ENCODE assay signal across 13 cellular contexts in the genomic region with DNA sequence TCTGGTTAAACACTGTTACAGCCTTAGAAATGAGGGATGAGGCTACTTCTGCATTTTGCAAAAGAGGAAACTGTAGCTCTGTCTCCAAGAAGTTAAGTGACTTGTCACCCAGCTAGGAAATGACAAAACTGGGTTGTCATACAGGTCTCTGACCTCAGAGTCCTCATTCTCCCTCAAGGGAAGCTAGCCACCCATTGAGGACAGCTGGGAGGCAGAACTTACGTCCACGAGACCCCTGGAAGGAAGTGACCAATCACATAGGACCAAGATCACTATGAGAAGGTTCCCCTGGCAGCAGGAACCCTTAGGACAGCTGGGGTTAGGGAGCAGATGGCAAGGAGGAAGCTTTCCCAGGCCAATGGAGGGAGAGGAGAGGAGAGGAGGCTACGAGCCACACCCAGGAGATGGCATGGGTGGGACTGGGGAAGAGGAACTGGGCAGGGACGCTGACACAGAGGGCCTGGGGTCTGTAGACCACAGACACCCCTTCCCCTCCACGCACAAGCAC. TPM values are rescaled to one million over a fixed set of nuclear protein-coding genes. Genes with fewer than 3 reads are reported as not detected.
DNase-seq lines count a peak whose midpoint lies in the region; ATAC-seq and TF ChIP-seq lines count a peak whose summit lies in the region.
"Had no signal": no experiment of that assay in that cellular context is flagged by ENCODE, and none has a peak within 500 bp of the region (broad histone marks: within the 10 kb centered on the region; RNA-seq: fewer than 3 reads in every experiment).

No MANE protein-coding gene starts in this region.

- H3K9me3 Mint-ChIP-seq in CD14-positive monocyte (peaks cover 0 to 5% (median 0%) of the 10 kb centered on the region in 7 donors), endodermal cell (no peaks in the 10 kb centered on the region)
- H3K9me3 Mint-ChIP-seq: brain; T-helper 2 cell treated with Interferon-gamma antibody and Interleukin-4, amounts not matched to agents 5 μg/mL and 100 μg/mL, for 36 hours had no signal

- H3K36me3 ChIP-seq in BE2C (peaks cover 81% of the 10 kb centered on the region), endodermal cell (ENCODE audit: control insufficient read depth, insufficient read depth, low read length) (peaks cover 78% of the 10 kb centered on the region)

- H3K36me3 Mint-ChIP-seq in CD14-positive monocyte (peaks cover 70 to 80% of the 10 kb centered on the region in 2 donors), T-helper 17 cell (ENCODE audit: low read depth) (peaks cover 7% of the 10 kb centered on the region), endodermal cell (ENCODE audit: low read depth) (peaks cover 64% of the 10 kb centered on the region)

- TF ChIP-seq CTCF in CD14-positive monocyte (IDR thresholded peaks at IDR 0.05) (no peak), BE2C (IDR thresholded peaks at IDR 0.05; ENCODE audit: low read depth, low read length) (no peak), endodermal cell (conservative IDR thresholded peaks at IDR 0.05) (no peak)

- ATAC-seq in T-helper 17 cell (peak; percentile 56), left ventricle myocardium superior (peak; percentile 80), GM21737 (IDR thresholded peaks at IDR 0.05; ENCODE audit: unreplicated experiment) (no peak)

- H3K27ac ChIP-seq in endodermal cell (ENCODE audit: low read depth, low read length), result no peak overlapping the region
- H3K27ac ChIP-seq: prostate gland, vagina had no signal

- 79 to 93% methylated on average over 2 to 5 of the region's 5 CpGs for WGBS in endodermal cell (ENCODE audit: insufficient coverage in 1 of 2, insufficient read length in 1 of 2), 2 experiments

- H3K27me3 Mint-ChIP-seq in CD14-positive monocyte (ENCODE audit: low read depth in 3 of 3) (no peaks in the 10 kb centered on the region), T-helper 17 cell (no peaks in the 10 kb centered on the region), endodermal cell (ENCODE audit: insufficient read depth) (no peaks in the 10 kb centered on the region)
- H3K27me3 Mint-ChIP-seq: brain had no signal

- H3K4me1 Mint-ChIP-seq in CD14-positive monocyte (peaks cover 40% of the 10 kb centered on the region), T-helper 17 cell (peaks cover 4% of the 10 kb centered on the region), endodermal cell (peaks cover 15% of the 10 kb centered on the region)
- H3K4me1 Mint-ChIP-seq: brain had no signal

- DNase-seq in CD14-positive monocyte (ENCODE audit: low spot score), result peak; percentile 94
- DNase-seq in T-helper 17 cell, result no peak
- DNase-seq in left ventricle myocardium superior, result peak; percentile 51
- peak; percentile 86 for DNase-seq in posterior vena cava (ENCODE audit: low spot score)
- no peak for DNase-seq in BE2C
- no peak for DNase-seq in GM19238 (ENCODE audit: insufficient read length, low spot score)
- no peak for DNase-seq in endodermal cell
- DNase-seq: NCI-H1417 treated with DMSO at 0.1 percent for 48 hours had no signal

- H3K4me3 Mint-ChIP-seq in CD14-positive monocyte (peak overlapping the region; percentile 28 to 86), T-helper 17 cell (no peak overlapping the region), endodermal cell (no peak overlapping the region)
- H3K4me3 Mint-ChIP-seq: brain; T-helper 2 cell treated with Interferon-gamma antibody and Interleukin-4, amounts not matched to agents 5 μg/mL and 100 μg/mL, for 36 hours had no signal

- peak overlapping the region; percentile 100 for H3K27ac Mint-ChIP-seq in CD14-positive monocyte
- H3K27ac Mint-ChIP-seq in T-helper 17 cell, result peak overlapping the region; percentile 89
- H3K27ac Mint-ChIP-seq in endodermal cell, result no peak overlapping the region
- H3K27ac Mint-ChIP-seq: T-helper 2 cell treated with Interferon-gamma antibody and Interleukin-4, amounts not matched to agents 5 μg/mL and 100 μg/mL, for 36 hours had no signal

- no peak overlapping the region for H3K9ac ChIP-seq in endodermal cell (ENCODE audit: extremely low read depth, low read length, poor library complexity, severe bottlenecking)

- H3K9me3 ChIP-seq in T-helper 17 cell (ENCODE audit: control insufficient read depth, low read length, poor library complexity, severe bottlenecking) (no peaks in the 10 kb centered on the region), BE2C (no peaks in the 10 kb centered on the region), endodermal cell (ENCODE audit: control insufficient read depth, low read length) (no peaks in the 10 kb centered on the region)
- H3K9me3 ChIP-seq: prostate gland, vagina had no signal

- intact Hi-C loops in CD14-positive monocyte (cut with micrococcal nuclease), result loop anchor here (5.0 to 10.0 kb wide), 5 partner anchors 40 to 482 kb away; partner anchors contain the start of genes ABAT (in 1 of the 2), LITAFD (in 1 of the 2), PMM2 (in 1 of the 2) and TMEM186 (in 1 of the 2)
- intact Hi-C loops in left ventricle myocardium superior (cut with micrococcal nuclease), result no loop called here
- intact Hi-C loops in posterior vena cava (cut with DNase I), result loop anchor here in 1 of 2 donors (10.0 kb wide), 1 partner anchor 58 kb away; no protein-coding TSS in a partner anchor

- no peak overlapping the region for H3K4me3 ChIP-seq in BE2C (ENCODE audit: low read depth, low read length)
- no peak overlapping the region for H3K4me3 ChIP-seq in endodermal cell (ENCODE audit: low read length)
- H3K4me3 ChIP-seq: prostate gland, vagina had no signal

- H3K27me3 ChIP-seq in BE2C (no peaks in the 10 kb centered on the region), endodermal cell (ENCODE audit: control insufficient read depth, insufficient read depth, low read length, poor library complexity, severe bottlenecking) (no peaks in the 10 kb centered on the region)
- H3K27me3 ChIP-seq: vagina had no signal

- H3K4me1 ChIP-seq in BE2C, result no peaks in the 10 kb centered on the region
- peaks cover 10% of the 10 kb centered on the region for H3K4me1 ChIP-seq in endodermal cell (ENCODE audit: control insufficient read depth, insufficient read depth, low read length)
- H3K4me1 ChIP-seq: prostate gland, vagina had no signal

RNA-seq across cellular contexts. Expression of gene METTL22, which starts 11.2 kb away (rescaled TPM):
- polyA plus RNA-seq in CD14-positive monocyte, result 10 to 100 TPM; 36.0 to 44.0 TPM
- total RNA-seq in T-helper 17 cell (10 to 100 TPM; 23.9 to 30.2 TPM), left ventricle myocardium superior (28.6 TPM), posterior vena cava (10 to 100 TPM; 27.4 to 30.7 TPM), endodermal cell (10 to 100 TPM; 55.1 to 70.5 TPM)
- 41.3 TPM for polyA plus RNA-seq in BE2C (2012; ENCODE audit: insufficient read depth, insufficient read length, low read depth)
- polyA plus RNA-seq in endodermal cell (2013, experiment 1 of 2), result 48.4 TPM
- 40.6 TPM for polyA plus RNA-seq in endodermal cell (2013, experiment 2 of 2)

RNA-seq across cellular contexts. Expression of gene ABAT, which starts 41.7 kb away (rescaled TPM):
- polyA plus RNA-seq in CD14-positive monocyte, result 1 to 10 TPM; 4.9 to 8.7 TPM
- total RNA-seq in T-helper 17 cell, result 1 to 10 TPM; 8.7 to 9.5 TPM
- 2.6 TPM for total RNA-seq in left ventricle myocardium superior
- 1 to 10 TPM; 2.2 to 4.4 TPM for total RNA-seq in posterior vena cava
- polyA plus RNA-seq in BE2C (2012; ENCODE audit: insufficient read depth, insufficient read length, low read depth), result 20.4 TPM
- 10 to 100 TPM in 1 of 2 donors, 1 to 10 TPM in 1; 9.7 to 13.6 TPM for total RNA-seq in endodermal cell
- polyA plus RNA-seq in endodermal cell (2013, experiment 1 of 2), result 64.2 TPM
- 65.0 TPM for polyA plus RNA-seq in endodermal cell (2013, experiment 2 of 2)

RNA-seq across cellular contexts. Expression of gene TMEM114, which starts 42.4 kb away (rescaled TPM):
- not detected for polyA plus RNA-seq in CD14-positive monocyte
- not detected for total RNA-seq in T-helper 17 cell
- total RNA-seq in left ventricle myocardium superior, result not detected
- total RNA-seq in posterior vena cava, result not detected
- not detected for polyA plus RNA-seq in BE2C (2012; ENCODE audit: insufficient read depth, insufficient read length, low read depth)
- under 1 TPM in 1 of 2 donors, not detected in 1; 0.40 TPM for total RNA-seq in endodermal cell
- not detected for polyA plus RNA-seq in endodermal cell (2013, experiment 1 of 2)
- not detected for polyA plus RNA-seq in endodermal cell (2013, experiment 2 of 2)
- total RNA-seq: prostate gland, vagina had no signal

Comparison
In these comparisons a context has a peak if more than half of its experiments do, and no peak if none do; other contexts are left out.
1. DNase-seq: peak in CD14-positive monocyte (single experiment), left ventricle myocardium superior (single experiment) and posterior vena cava (single experiment); none in T-helper 17 cell (0 of 3), BE2C (single experiment), GM19238 (single experiment) and endodermal cell (single experiment).
2. H3K4me3 Mint-ChIP-seq: peak in CD14-positive monocyte (2 of 2); none in T-helper 17 cell (single experiment) and endodermal cell (single experiment).